Comparison of ENCODE assay signal across 9 cellular contexts in genomic region chr12:46831335-46832083, GRCh38. TPM values are rescaled to one million over a fixed set of nuclear protein-coding genes. Genes with fewer than 3 reads are reported as not detected.
DNase-seq lines count a peak whose midpoint lies in the region; ATAC-seq, FAIRE-seq and TF ChIP-seq lines count a peak whose summit lies in the region.
"Had no signal": no experiment of that assay in that cellular context is flagged by ENCODE, and none has a peak within 500 bp of the region (broad histone marks: within the 10 kb centered on the region; RNA-seq: fewer than 3 reads in every experiment).

No MANE protein-coding gene starts in this region.

- no peaks in the 10 kb centered on the region for H3K36me3 Mint-ChIP-seq in WTC11

- 2% methylated on average over 52 of the region's 52 CpGs for WGBS in pancreas, 2 donors

- H3K4me1 ChIP-seq in cardiac muscle cell (ENCODE audit: low read depth) (no peaks in the 10 kb centered on the region), pancreas (no peaks in the 10 kb centered on the region)

- POLR2A ChIA-PET in WTC11 (lab: Charles Lee) = no interaction called here

- peak; percentile 28 for DNase-seq in COLO668 (lab: John Stamatoyannopoulos, UW; ENCODE audit: unreplicated experiment)
- DNase-seq in WTC11 (ENCODE audit: low spot score) = peak; percentile 47
- peak; percentile 3 to 57 for DNase-seq in cardiac muscle cell (ENCODE audit: low read depth in 1 of 2, low spot score in 1 of 2)
- DNase-seq in pancreas = peak; percentile 39 to 84 (median 46)
- DNase-seq in HTR-8/SVneo (ENCODE audit: insufficient read length, low spot score) = no peak
- no peak for DNase-seq in NCI-H446 treated with DMSO at 0.1 percent for 48 hours (lab: John Stamatoyannopoulos, UW)
- DNase-seq in NCI-H510A (lab: John Stamatoyannopoulos, UW) = no peak
- DNase-seq in SW 1271 (lab: John Stamatoyannopoulos, UW) = no peak
- DNase-seq: stimulated activated CD4-positive, alpha-beta T cell treated with anti-CD3 and anti-CD28 coated beads, Interleukin-12 subunit alpha, Interleukin-12 subunit beta, amount 100 ng/mL, for 4 hours had no signal

- no peak for FAIRE-seq in pancreas (lab: Jason Lieb, UNC)
- no peak for FAIRE-seq in HTR-8/SVneo (lab: Jason Lieb, UNC)

- no peaks in the 10 kb centered on the region for H3K36me3 ChIP-seq in cardiac muscle cell
- H3K36me3 ChIP-seq in pancreas = no peaks in the 10 kb centered on the region

- intact Hi-C loops in pancreas (cut with DNase I) = no loop called here

- peak overlapping the region; percentile 87 for H3K4me3 Mint-ChIP-seq in WTC11

- H3K27me3 ChIP-seq in cardiac muscle cell (peaks cover 72% of the 10 kb centered on the region), pancreas (peaks cover 0 to 4% (median 2%) of the 10 kb centered on the region in 4 donors)

- H3K27me3 Mint-ChIP-seq in WTC11 (ENCODE audit: low read depth) = peaks cover 73% of the 10 kb centered on the region

- peaks cover 4% of the 10 kb centered on the region; the same call in 1 of the 2 replicates for H3K9me3 Mint-ChIP-seq in WTC11

- CTCF ChIA-PET in WTC11 (lab: Charles Lee) = interaction anchor here (0.6 to 1.2 kb wide), 7 partner anchors 22 to 700 kb away, joined by 3 to 4 read pairs (median 3); no protein-coding TSS in a partner anchor

- H3K9me3 ChIP-seq in cardiac muscle cell (ENCODE audit: low read depth) (no peaks in the 10 kb centered on the region), pancreas (no peaks in the 10 kb centered on the region)

- peaks cover 18% of the 10 kb centered on the region for H3K4me1 Mint-ChIP-seq in WTC11

- H3K27ac ChIP-seq in cardiac muscle cell (no peak overlapping the region), pancreas (no peak overlapping the region)

- H3K27ac Mint-ChIP-seq in WTC11 = no peak overlapping the region

- H3K4me3 ChIP-seq in cardiac muscle cell (peak overlapping the region; percentile 37), pancreas (peak overlapping the region; percentile 20 to 50 (median 30))

- peak; percentile 65 for ATAC-seq in WTC11
- peak; percentile 78 to 88 (median 82) for ATAC-seq in pancreas

- TF ChIP-seq CTCF in WTC11 (IDR thresholded peaks at IDR 0.05) (no peak), cardiac muscle cell (IDR thresholded peaks at IDR 0.05; ENCODE audit: low read depth, low read length) (no peak), pancreas (IDR thresholded peaks at IDR 0.05) (no peak)

TF ChIP-seq in WTC11, 78 proteins besides CTCF, POLR2A, EP300 and RAD21:
- TF ChIP-seq E2F5 (CRISPR knock-in tag; IDR thresholded peaks at IDR 0.05) (no peak), AR (CRISPR knock-in tag; IDR thresholded peaks at IDR 0.05) (no peak), SP1 (CRISPR knock-in tag; conservative IDR thresholded peaks at IDR 0.05) (no peak), USF2 (CRISPR knock-in tag; IDR thresholded peaks at IDR 0.05) (no peak), CBFB (CRISPR knock-in tag; IDR thresholded peaks at IDR 0.05; ENCODE audit: low read depth) (no peak), AFF4 (CRISPR knock-in tag; IDR thresholded peaks at IDR 0.05; ENCODE audit: borderline replicate concordance) (no peak), FOXP4 (CRISPR knock-in tag; IDR thresholded peaks at IDR 0.05) (no peak), ZNF423 (CRISPR knock-in tag; IDR thresholded peaks at IDR 0.05) (no peak)

RNA-seq across cellular contexts. Expression of gene SLC38A4, which starts 5.7 kb away (rescaled TPM):
- total RNA-seq in WTC11 (2021) (6.1 to 12.6 TPM (median 12.1 TPM) in 3 replicates), cardiac muscle cell (0.09 and 0.21 TPM in 2 replicates), pancreas (1 to 10 TPM; 2.1 to 8.8 (median 5.2) TPM)
- polyA plus RNA-seq in cardiac muscle cell (0.12 and 0.49 TPM in 2 replicates), pancreas (10 to 100 TPM in 1 of 2 donors, 1 to 10 TPM in 1; 6.7 to 15.9 TPM)

Comparison
In these comparisons a context has a peak if more than half of its experiments do, and no peak if none do; other contexts are left out.
1. DNase-seq: peak in COLO668 (single experiment), WTC11 (single experiment), cardiac muscle cell (2 of 2) and pancreas (6 of 6); none in HTR-8/SVneo (single experiment), NCI-H446 treated with DMSO at 0.1 percent for 48 hours (single experiment), NCI-H510A (single experiment) and SW 1271 (0 of 2).